Comparison of ENCODE assay signal across 7 cellular contexts in the genomic region with DNA sequence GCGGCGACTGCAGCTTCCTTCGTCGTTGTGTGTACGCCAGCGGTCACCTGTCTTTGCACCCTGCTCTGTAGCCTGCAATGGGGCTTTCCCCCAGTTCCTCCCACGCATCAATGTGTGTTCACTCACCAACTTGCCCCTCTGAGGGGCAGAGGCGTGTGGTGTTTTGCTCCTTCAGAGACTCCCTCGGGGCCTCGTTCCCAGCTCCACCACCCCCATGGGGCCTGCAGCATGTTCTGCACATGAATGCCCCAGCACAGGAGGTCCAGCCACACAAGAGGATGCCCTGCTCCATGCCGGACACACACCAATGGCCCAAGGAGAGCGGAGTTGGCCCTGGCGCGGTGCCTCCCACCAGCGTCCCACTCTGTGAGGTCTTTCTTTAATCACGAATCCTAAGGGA.
A peak's percentile ranks its signal among the peaks of the same experiment; 100 is the strongest.
DNase-seq lines count a peak whose midpoint lies in the region; ATAC-seq, FAIRE-seq and TF ChIP-seq lines count a peak whose summit lies in the region.
"Not testable (repeated sequence)": the region's sequence is repeated elsewhere in the genome, so short reads cannot be mapped to it uniquely, and the experiment has no call there.

No MANE protein-coding gene starts in this region.

- not testable (repeated sequence) for H3K27me3 Mint-ChIP-seq in naive B cell

- intact Hi-C loops in GM12878 (cut with micrococcal nuclease; ENCODE audit: unreplicated experiment); kidney (cut with DNase I); spleen (cut with DNase I; ENCODE audit: low total_unique reads); upper lobe of right lung (cut with DNase I): not testable (repeated sequence)

- peaks cover 0 to 16% (median 13%) of the 10 kb centered on the region in 10 experiments; a peak in 15 of 20 replicates for H3K4me1 ChIP-seq in BLaER1 treated with 17β-estradiol and CSF1 and Interleukin-3, amounts not matched to agents 10 nM and 100 nM
- H3K4me1 ChIP-seq in GM12878 (ENCODE audit: control insufficient read depth, insufficient read depth, low read length); kidney (ENCODE audit: control insufficient read depth in 1 of 2, insufficient read depth in 1 of 2, low read depth in 1 of 2, low read length in 2 of 2); upper lobe of right lung: not testable (repeated sequence)
- peaks cover 0 to 25% (median 0%) of the 10 kb centered on the region in 6 donors for H3K4me1 ChIP-seq in spleen

- not testable (repeated sequence) for H4K20me1 ChIP-seq in BLaER1 treated with 17β-estradiol and CSF1 and Interleukin-3, amounts not matched to agents 10 nM and 100 nM; GM12878 (ENCODE audit: control insufficient read depth, insufficient read depth)

- not testable (repeated sequence) for H2AFZ ChIP-seq in GM12878 (ENCODE audit: control insufficient read depth, low read depth, low read length)

- H3K9me3 ChIP-seq in BLaER1 treated with 17β-estradiol and CSF1 and Interleukin-3, amounts not matched to agents 10 nM and 100 nM (replicated peaks in 1 of 11); GM12878 (replicated peaks; ENCODE audit: control insufficient read depth, insufficient read depth, low read length); kidney (ENCODE audit: control insufficient read depth in 1 of 2, low read length in 2 of 2); spleen; upper lobe of right lung: not testable (repeated sequence)

- not testable (repeated sequence) for TF ChIP-seq EP300 in GM12878 (IDR thresholded peaks at IDR 0.05; ENCODE audit: borderline replicate concordance in 1 of 2, control insufficient read depth in 1 of 2, low read depth in 2 of 2, low read length in 2 of 2)

- in situ Hi-C loops in GM12878 (cut with MboI): not testable (repeated sequence)

- RAD21 ChIA-PET in GM12878 (lab: Charles Lee; ENCODE audit: unreplicated experiment): not testable (repeated sequence)

- not testable (repeated sequence) for H3K9me3 Mint-ChIP-seq in naive B cell

- TF ChIP-seq CTCF in GM12878 (IDR thresholded peaks at IDR 0.05 in 2 of 3, conservative IDR thresholded peaks at IDR 0.05 in 1 of 3; ENCODE audit: control insufficient read depth in 2 of 3, extremely low read depth in 1 of 3, insufficient read depth in 1 of 3, low read depth in 3 of 3, low read length in 3 of 3); kidney (IDR thresholded peaks at IDR 0.05; ENCODE audit: borderline replicate concordance, extremely low read depth, insufficient read depth); spleen (IDR thresholded peaks at IDR 0.05 in 8 of 11, conservative IDR thresholded peaks at IDR 0.05 in 3 of 11); upper lobe of right lung (IDR thresholded peaks at IDR 0.05): not testable (repeated sequence)

- ATAC-seq in GM12878: peak; percentile 56
- ATAC-seq in naive B cell (ENCODE audit: low read depth in 2 of 2): peak; percentile 53 to 80
- not testable (repeated sequence) for ATAC-seq in upper lobe of right lung

- CTCF ChIA-PET in GM12878 (lab: Yijun Ruan, JAX): not testable (repeated sequence)

- not testable (repeated sequence) for H3K79me2 ChIP-seq in GM12878 (ENCODE audit: control insufficient read depth, insufficient read depth, low read length)

- FAIRE-seq in GM12878 (lab: Jason Lieb, UNC); kidney (lab: Jason Lieb, UNC): not testable (repeated sequence)

- H3K36me3 ChIP-seq in BLaER1 treated with 17β-estradiol and CSF1 and Interleukin-3, amounts not matched to agents 10 nM and 100 nM; H7 (replicated peaks; ENCODE audit: control insufficient read depth, insufficient read depth, low read length); GM12878 (ENCODE audit: control insufficient read depth in 2 of 2, insufficient read depth in 2 of 2, low read length in 1 of 2); kidney (ENCODE audit: control insufficient read depth in 1 of 2, insufficient read depth in 2 of 2, low read length in 2 of 2); spleen; upper lobe of right lung: not testable (repeated sequence)

- H3K27ac ChIP-seq in BLaER1 treated with 17β-estradiol and CSF1 and Interleukin-3, amounts not matched to agents 10 nM and 100 nM; GM12878 (ENCODE audit: control insufficient read depth, insufficient read depth); kidney (ENCODE audit: low read depth in 2 of 2, low read length in 2 of 2); spleen; upper lobe of right lung: not testable (repeated sequence)

- POLR2A ChIA-PET in GM12878 (lab: Charles Lee): not testable (repeated sequence)

- not testable (repeated sequence) for H3K9ac ChIP-seq in BLaER1 treated with 17β-estradiol and CSF1 and Interleukin-3, amounts not matched to agents 10 nM and 100 nM; GM12878 (ENCODE audit: control insufficient read depth, insufficient read depth, low read length); kidney (ENCODE audit: low read length in 2 of 2)

- H3K27me3 ChIP-seq in BLaER1 treated with 17β-estradiol and CSF1 and Interleukin-3, amounts not matched to agents 10 nM and 100 nM; H7 (ENCODE audit: control insufficient read depth, insufficient read depth, low read length); GM12878 (replicated peaks in 1 of 2; ENCODE audit: control insufficient read depth in 2 of 2, insufficient read depth in 2 of 2, low read length in 1 of 2); spleen (replicated peaks in 1 of 7); upper lobe of right lung: not testable (repeated sequence)

- H3K4me2 ChIP-seq in BLaER1 treated with 17β-estradiol and CSF1 and Interleukin-3, amounts not matched to agents 10 nM and 100 nM: peak overlapping the region in 9 of 11 experiments; percentile 15 to 70 (median 60); a peak in 16 of 22 replicates
- not testable (repeated sequence) for H3K4me2 ChIP-seq in GM12878 (ENCODE audit: control insufficient read depth, insufficient read depth)

- not testable (repeated sequence) for H3K4me3 ChIP-seq in BLaER1 treated with 17β-estradiol and CSF1 and Interleukin-3, amounts not matched to agents 10 nM and 100 nM; H7 (ENCODE audit: insufficient read depth, low read depth, low read length); GM12878; kidney (ENCODE audit: low read length in 2 of 2); spleen; upper lobe of right lung

- SMC1A ChIA-PET in GM12878 (lab: Charles Lee; ENCODE audit: uncharacterized antibody, unreplicated experiment): not testable (repeated sequence)

- not testable (repeated sequence) for H3K36me3 Mint-ChIP-seq in naive B cell

- not testable (repeated sequence) for BruUV-seq in GM12878 (replicated peaks; lab: Mats Ljungman, UMichigan)

- H3K4me1 Mint-ChIP-seq in naive B cell: not testable (repeated sequence)

- peak overlapping the region in 1 of 8 donors; percentile 60 for H3K4me3 Mint-ChIP-seq in naive B cell

- DNase-seq in H7 (peak; percentile 46), kidney (peak; percentile 51), naive B cell (peak; percentile 11), spleen (peak; percentile 58), upper lobe of right lung (peak; percentile 57)
- not testable (repeated sequence) for DNase-seq in GM12878 (ENCODE audit: low read depth, low spot score)

- TF ChIP-seq POLR2A in GM12878 (IDR thresholded peaks at IDR 0.05; ENCODE audit: low read depth, low read length); spleen (IDR thresholded peaks at IDR 0.05): not testable (repeated sequence)

- peak overlapping the region in 1 of 6 donors; percentile 31 for H3K27ac Mint-ChIP-seq in naive B cell

- not testable (repeated sequence) for TF ChIP-seq RAD21 in GM12878 (IDR thresholded peaks at IDR 0.05; ENCODE audit: insufficient read depth, low read depth, low read length)

- WGBS in GM12878 (ENCODE audit: insufficient coverage, insufficient replicate concordance, low lambda C conversion rate, missing lambda C conversion rate): 28% methylated on average over 15 of the region's 16 CpGs
- WGBS in spleen, 5 donors: 76 to 88% (median 82%) methylated on average over 15 to 16 of the region's 16 CpGs

TF ChIP-seq in GM12878, 131 proteins besides CTCF, POLR2A, EP300 and RAD21:
- peak; percentile 52 for TF ChIP-seq MEF2B (IDR thresholded peaks at IDR 0.05; ENCODE audit: partially characterized antibody, poor library complexity, severe bottlenecking)
